In the genomic region with DNA sequence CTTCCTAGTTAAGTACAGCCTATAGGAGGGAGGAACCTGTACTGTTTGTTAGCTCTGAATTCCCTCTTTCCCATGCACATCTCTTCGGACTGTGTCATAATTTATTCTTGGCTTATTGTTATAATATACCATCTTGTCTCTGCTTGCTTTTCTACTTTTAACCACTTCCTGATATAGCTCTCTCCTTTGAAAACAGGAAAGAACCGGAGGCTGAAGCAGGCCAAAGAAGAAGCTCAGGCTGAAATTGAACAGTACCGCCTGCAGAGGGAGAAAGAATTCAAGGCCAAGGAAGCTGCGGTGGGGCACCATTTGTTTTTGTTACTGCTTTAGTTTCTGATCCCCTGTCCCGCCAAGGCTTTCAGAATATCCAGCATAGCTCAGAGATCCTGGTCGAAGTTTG, we compare ENCODE assay signal across 8 cellular contexts. TPM values are rescaled to one million over a fixed set of nuclear protein-coding genes. Genes with fewer than 3 reads are reported as not detected.
DNase-seq lines count a peak whose midpoint lies in the region; ATAC-seq and TF ChIP-seq lines count a peak whose summit lies in the region.

No MANE protein-coding gene starts in this region.

- H3K36me3 ChIP-seq in endocrine pancreas (ENCODE audit: control insufficient read depth, insufficient read depth, low read length) (peaks cover 10% of the 10 kb centered on the region), psoas muscle (ENCODE audit: insufficient read depth in 1 of 2, low read depth in 1 of 2) (peaks cover 6 to 49% of the 10 kb centered on the region in 2 donors)

- ATAC-seq in psoas muscle (peak; percentile 7 to 45 (median 30)), GM18502 (IDR thresholded peaks at IDR 0.05; ENCODE audit: poor library complexity, unreplicated experiment) (no peak), HG02840 (IDR thresholded peaks at IDR 0.05; ENCODE audit: low FRiP score, unreplicated experiment) (no peak)

- 37 to 39% (median 38%) methylated on average over 6 of the region's 6 CpGs for WGBS in psoas muscle, 3 donors

- H3K4me3 ChIP-seq in endocrine pancreas (ENCODE audit: control insufficient read depth, insufficient read depth, low read length) (no peak overlapping the region), psoas muscle (peak overlapping the region; percentile 31)

- peak; percentile 29 for TF ChIP-seq CTCF in psoas muscle (IDR thresholded peaks at IDR 0.05)

- intact Hi-C loops in psoas muscle (cut with DNase I): no loop called here

- H3K27me3 ChIP-seq in endocrine pancreas (ENCODE audit: control insufficient read depth, insufficient read depth, low read length) (no peaks in the 10 kb centered on the region), psoas muscle (ENCODE audit: insufficient read depth in 3 of 3, low read length in 2 of 3) (no peaks in the 10 kb centered on the region)

- peak overlapping the region; percentile 19 for H3K9ac ChIP-seq in endocrine pancreas (ENCODE audit: control insufficient read depth, insufficient read depth, low read length)

- DNase-seq in activated CD4-positive, CD25-positive, alpha-beta regulatory T cell treated with anti-CD3 and anti-CD28 coated beads, Interleukin-2, amount 50 U/mL, for 16 hours (ENCODE audit: low read depth, low spot score): peak; percentile 33
- no peak for DNase-seq in activated CD4-positive, CD25-positive, alpha-beta regulatory T cell treated with anti-CD3 and anti-CD28 coated beads, Interleukin-2, amount 50 U/mL, for 72 hours
- DNase-seq in activated CD4-positive, alpha-beta T cell treated with anti-CD3 and anti-CD28 coated beads, Interleukin-2, amount 50 U/mL, for 1 hour: peak; percentile 46
- DNase-seq in psoas muscle: no peak
- no peak for DNase-seq in NCI-H2107 (lab: John Stamatoyannopoulos, UW)

- no peaks in the 10 kb centered on the region for H3K9me3 ChIP-seq in endocrine pancreas (ENCODE audit: control insufficient read depth, low read length)
- no peaks in the 10 kb centered on the region for H3K9me3 ChIP-seq in psoas muscle

- peak overlapping the region; percentile 84 for H3K27ac ChIP-seq in psoas muscle

- peaks cover 17% of the 10 kb centered on the region for H3K4me1 ChIP-seq in endocrine pancreas (ENCODE audit: control insufficient read depth, insufficient read depth, low read length)
- peaks cover 44% of the 10 kb centered on the region for H3K4me1 ChIP-seq in psoas muscle

RNA-seq across cellular contexts. Expression of a gene that starts 4.8 kb away (rescaled TPM):
- total RNA-seq in psoas muscle: 10 to 100 TPM; 60.9 to 98.8 (median 81.8) TPM
- polyA plus RNA-seq in psoas muscle: 100 to 1,000 TPM; 101 to 132 (median 102) TPM

RNA-seq across cellular contexts. Expression of a gene that starts 18.7 kb away (rescaled TPM):
- 10 to 100 TPM in 1 of 4 donors, 1 to 10 TPM in 3; 6.5 to 12.4 (median 8.9) TPM for total RNA-seq in psoas muscle
- 1 to 10 TPM; 2.4 to 9.0 (median 4.8) TPM for polyA plus RNA-seq in psoas muscle

Comparison
In these comparisons a context has a peak if more than half of its experiments do, and no peak if none do; other contexts are left out.
1. DNase-seq: peak in activated CD4-positive, CD25-positive, alpha-beta regulatory T cell treated with anti-CD3 and anti-CD28 coated beads, Interleukin-2, amount 50 U/mL, for 16 hours (single experiment) and activated CD4-positive, alpha-beta T cell treated with anti-CD3 and anti-CD28 coated beads, Interleukin-2, amount 50 U/mL, for 1 hour (single experiment); none in activated CD4-positive, CD25-positive, alpha-beta regulatory T cell treated with anti-CD3 and anti-CD28 coated beads, Interleukin-2, amount 50 U/mL, for 72 hours (single experiment), psoas muscle (0 of 2) and NCI-H2107 (single experiment).
2. ATAC-seq: peak in psoas muscle (4 of 4); none in GM18502 (single experiment) and HG02840 (single experiment).